ENCODE assay signal across 17 cellular contexts in the genomic region with DNA sequence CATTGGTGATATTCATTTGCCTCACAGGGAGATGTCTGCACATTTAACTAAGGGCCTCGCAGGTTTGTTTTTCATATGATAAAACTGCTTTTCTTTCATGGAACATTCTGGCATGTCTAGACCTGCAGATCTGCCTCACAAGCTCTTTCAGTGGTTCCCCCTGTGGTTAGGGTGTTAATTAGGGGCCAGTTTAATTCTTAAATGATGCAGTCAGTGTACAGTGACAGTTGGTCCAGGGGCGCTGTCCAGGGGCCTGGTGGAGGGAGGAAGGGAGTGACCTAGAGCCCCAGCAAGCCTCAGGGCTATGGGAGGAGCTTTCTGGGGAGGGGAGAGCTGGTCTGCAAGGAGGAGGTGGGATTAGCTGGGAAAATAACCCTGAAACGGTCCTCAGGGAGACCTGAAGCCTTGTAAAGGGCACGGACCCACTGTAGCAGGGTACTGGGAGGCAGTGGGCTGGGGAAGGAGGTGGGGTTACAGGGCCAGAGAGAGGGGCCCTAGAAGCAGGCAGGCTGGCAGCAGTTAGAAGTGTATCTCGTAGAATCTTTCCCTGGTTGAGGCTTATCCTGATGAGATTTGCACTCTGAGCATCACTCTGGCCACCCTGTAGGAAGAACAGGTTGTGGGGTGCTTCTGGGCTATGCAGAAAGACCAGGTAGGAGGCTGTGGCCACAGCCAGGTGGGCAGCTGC. TPM values are rescaled to one million over a fixed set of nuclear protein-coding genes. Genes with fewer than 3 reads are reported as not detected.
DNase-seq lines count a peak whose midpoint lies in the region; ATAC-seq and TF ChIP-seq lines count a peak whose summit lies in the region.
"Had no signal": no experiment of that assay in that cellular context is flagged by ENCODE, and none has a peak within 500 bp of the region (broad histone marks: within the 10 kb centered on the region; RNA-seq: fewer than 3 reads in every experiment).

No MANE protein-coding gene starts in this region.

- DNase-seq in GM23338 (ENCODE audit: low spot score) (no peak), NCI-H69 (lab: John Stamatoyannopoulos, UW) (peak; percentile 97), epithelial cell of prostate (ENCODE audit: low read depth, low spot score) (no peak), prostate gland (ENCODE audit: low spot score) (no peak), anterior cingulate cortex (lab: John Stamatoyannopoulos, UW) (no peak)
- DNase-seq in activated CD4-positive, alpha-beta T cell treated with anti-CD3 and anti-CD28 coated beads, Interleukin-2, amount 50 U/mL, for 1 hour = no peak
- DNase-seq: activated CD4-positive, alpha-beta memory T cell treated with anti-CD3 and anti-CD28 coated beads, Interleukin-2, amount 10 ng/mL, durations not matched to agents 7 days and 5 days; aorta; left lung; MM.1S; naive thymus-derived CD4-positive, alpha-beta T cell; NCI-H2171 treated with DMSO at 0.1 percent for 48 hours; OCI-M1 had no signal

- peak overlapping the region; percentile 91 for H3K27ac Mint-ChIP-seq in GM23338
- H3K27ac Mint-ChIP-seq: activated CD4-positive, alpha-beta memory T cell treated with anti-CD3 and anti-CD28 coated beads, Interleukin-2, amount 10 ng/mL, durations not matched to agents 7 days and 5 days; activated T-helper 2 cell treated with anti-CD3 and anti-CD28 coated beads, Interferon-gamma antibody, Interleukin-2, Interleukin-4, amounts not matched to agents 10 μg/mL and 5 μg/mL and 100 μg/mL, durations not matched to agents 14 hours and 24 hours and 36 hours had no signal

- no peak for TF ChIP-seq POLR2A in prostate gland (IDR thresholded peaks at IDR 0.05)

- H3K4me3 Mint-ChIP-seq in GM23338 = no peak overlapping the region
- H3K4me3 Mint-ChIP-seq: activated CD4-positive, alpha-beta memory T cell treated with anti-CD3 and anti-CD28 coated beads, Interleukin-2, amount 10 ng/mL, durations not matched to agents 7 days and 5 days; naive thymus-derived CD4-positive, alpha-beta T cell had no signal

- H3K4me2 ChIP-seq in GM23338 = no peak overlapping the region
- H3K4me2 ChIP-seq: BLaER1 had no signal

- WGBS in prostate gland = 48% methylated on average over 5 of the region's 5 CpGs

- H4K20me1 ChIP-seq in GM23338 (replicated peaks; ENCODE audit: insufficient read depth) = peaks cover 8% of the 10 kb centered on the region
- H4K20me1 ChIP-seq: BLaER1 had no signal

- no peaks in the 10 kb centered on the region for H3K9me2 ChIP-seq in GM23338 (ENCODE audit: insufficient read depth)

- intact Hi-C loops in prostate gland (cut with DNase I) = no loop called here

- H3K27me3 Mint-ChIP-seq in GM23338 (ENCODE audit: insufficient read depth, low read depth, poor library complexity) = no peaks in the 10 kb centered on the region
- H3K27me3 Mint-ChIP-seq: activated CD4-positive, alpha-beta memory T cell treated with anti-CD3 and anti-CD28 coated beads, Interleukin-2, amount 10 ng/mL, durations not matched to agents 7 days and 5 days had no signal

- no peak overlapping the region for H3K4me3 ChIP-seq in GM23338
- no peak overlapping the region for H3K4me3 ChIP-seq in prostate gland
- H3K4me3 ChIP-seq: BLaER1, left lung, SK-N-MC had no signal

- no peaks in the 10 kb centered on the region for H3K9me3 ChIP-seq in prostate gland
- H3K9me3 ChIP-seq: BLaER1, left lung had no signal

- H3K27me3 ChIP-seq in GM23338 (ENCODE audit: insufficient read depth) (no peaks in the 10 kb centered on the region), prostate gland (replicated peaks; ENCODE audit: insufficient read depth) (no peaks in the 10 kb centered on the region)
- H3K27me3 ChIP-seq: BLaER1, left lung had no signal

- H3K4me1 Mint-ChIP-seq in GM23338 = no peaks in the 10 kb centered on the region; the same call in 2 of the 3 replicates
- H3K4me1 Mint-ChIP-seq: activated CD4-positive, alpha-beta memory T cell treated with anti-CD3 and anti-CD28 coated beads, Interleukin-2, amount 10 ng/mL, durations not matched to agents 7 days and 5 days; naive thymus-derived CD4-positive, alpha-beta T cell had no signal

- ATAC-seq in GM23338 (no peak), GM21515 (IDR thresholded peaks at IDR 0.05; ENCODE audit: unreplicated experiment) (no peak)
- ATAC-seq: left lung; naive thymus-derived CD4-positive, alpha-beta T cell had no signal

- H3F3A ChIP-seq in GM23338 (replicated peaks; ENCODE audit: low read depth) = no peaks in the 10 kb centered on the region

- peaks cover 72% of the 10 kb centered on the region for H3K36me3 Mint-ChIP-seq in GM23338 (ENCODE audit: low read depth)
- H3K36me3 Mint-ChIP-seq: naive thymus-derived CD4-positive, alpha-beta T cell had no signal

- H3K79me2 ChIP-seq in GM23338 (replicated peaks; ENCODE audit: insufficient read depth) = no peaks in the 10 kb centered on the region

- H3K9me3 Mint-ChIP-seq in GM23338 = no peaks in the 10 kb centered on the region
- H3K9me3 Mint-ChIP-seq: activated CD4-positive, alpha-beta memory T cell treated with anti-CD3 and anti-CD28 coated beads, Interleukin-2, amount 10 ng/mL, durations not matched to agents 7 days and 5 days; activated T-helper 2 cell treated with anti-CD3 and anti-CD28 coated beads, Interferon-gamma antibody, Interleukin-2, Interleukin-4, amounts not matched to agents 10 μg/mL and 5 μg/mL and 100 μg/mL, durations not matched to agents 14 hours and 24 hours and 36 hours; naive thymus-derived CD4-positive, alpha-beta T cell had no signal

- no peak for TF ChIP-seq CTCF in GM23338 (conservative IDR thresholded peaks at IDR 0.05; ENCODE audit: low read depth in 2 of 2)
- no peak for TF ChIP-seq CTCF in prostate gland (IDR thresholded peaks at IDR 0.05)

- H3K4me1 ChIP-seq in GM23338 (ENCODE audit: insufficient read depth) (no peaks in the 10 kb centered on the region), prostate gland (replicated peaks) (no peaks in the 10 kb centered on the region)
- H3K4me1 ChIP-seq: left lung had no signal

- H3K36me3 ChIP-seq in GM23338 (ENCODE audit: insufficient read depth) = peaks cover 16% of the 10 kb centered on the region
- H3K36me3 ChIP-seq in prostate gland = no peaks in the 10 kb centered on the region
- H3K36me3 ChIP-seq: left lung had no signal

- peak overlapping the region; percentile 32; the same call in 1 of the 2 replicates for H3K27ac ChIP-seq in GM23338 (ENCODE audit: low read depth)
- H3K27ac ChIP-seq in epithelial cell of prostate = peak overlapping the region; percentile 39
- H3K27ac ChIP-seq in prostate gland = peak overlapping the region; percentile 37 to 43
- H3K27ac ChIP-seq: BLaER1, left lung, SK-N-MC had no signal

- no peak overlapping the region for H2AFZ ChIP-seq in GM23338

TF ChIP-seq in GM23338, 12 proteins besides CTCF, POLR2A, EP300 and RAD21 (continues in another document):
- TF ChIP-seq POLR2AphosphoS5 (IDR thresholded peaks at IDR 0.05; ENCODE audit: low read depth) = no peak
- TF ChIP-seq ZNF331 (CRISPR knock-in tag; IDR thresholded peaks at IDR 0.05; ENCODE audit: low read depth) = no peak
- TF ChIP-seq, protein P1, sequence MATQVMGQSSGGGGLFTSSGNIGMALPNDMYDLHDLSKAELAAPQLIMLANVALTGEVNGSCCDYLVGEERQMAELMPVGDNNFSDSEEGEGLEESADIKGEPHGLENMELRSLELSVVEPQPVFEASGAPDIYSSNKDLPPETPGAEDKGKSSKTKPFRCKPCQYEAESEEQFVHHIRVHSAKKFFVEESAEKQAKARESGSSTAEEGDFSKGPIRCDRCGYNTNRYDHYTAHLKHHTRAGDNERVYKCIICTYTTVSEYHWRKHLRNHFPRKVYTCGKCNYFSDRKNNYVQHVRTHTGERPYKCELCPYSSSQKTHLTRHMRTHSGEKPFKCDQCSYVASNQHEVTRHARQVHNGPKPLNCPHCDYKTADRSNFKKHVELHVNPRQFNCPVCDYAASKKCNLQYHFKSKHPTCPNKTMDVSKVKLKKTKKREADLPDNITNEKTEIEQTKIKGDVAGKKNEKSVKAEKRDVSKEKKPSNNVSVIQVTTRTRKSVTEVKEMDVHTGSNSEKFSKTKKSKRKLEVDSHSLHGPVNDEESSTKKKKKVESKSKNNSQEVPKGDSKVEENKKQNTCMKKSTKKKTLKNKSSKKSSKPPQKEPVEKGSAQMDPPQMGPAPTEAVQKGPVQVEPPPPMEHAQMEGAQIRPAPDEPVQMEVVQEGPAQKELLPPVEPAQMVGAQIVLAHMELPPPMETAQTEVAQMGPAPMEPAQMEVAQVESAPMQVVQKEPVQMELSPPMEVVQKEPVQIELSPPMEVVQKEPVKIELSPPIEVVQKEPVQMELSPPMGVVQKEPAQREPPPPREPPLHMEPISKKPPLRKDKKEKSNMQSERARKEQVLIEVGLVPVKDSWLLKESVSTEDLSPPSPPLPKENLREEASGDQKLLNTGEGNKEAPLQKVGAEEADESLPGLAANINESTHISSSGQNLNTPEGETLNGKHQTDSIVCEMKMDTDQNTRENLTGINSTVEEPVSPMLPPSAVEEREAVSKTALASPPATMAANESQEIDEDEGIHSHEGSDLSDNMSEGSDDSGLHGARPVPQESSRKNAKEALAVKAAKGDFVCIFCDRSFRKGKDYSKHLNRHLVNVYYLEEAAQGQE (IDR thresholded peaks at IDR 0.05; ENCODE audit: unreplicated experiment) = no peak
- no peak for TF ChIP-seq JUNB (IDR thresholded peaks at IDR 0.05; ENCODE audit: unreplicated experiment)

RNA-seq across cellular contexts. Expression of a gene that starts 29.4 kb away (rescaled TPM):
- 134 and 137 TPM in 2 replicates for total RNA-seq in GM23338 (2014; rRNA removed; shearing (Covaris generic))
- 88.4 and 90.1 TPM in 2 replicates for polyA plus RNA-seq in GM23338 (2016; fragmentation: Nextera tagmentation; extraction: Ambion mirVana)
- 100 to 1,000 TPM; 125 to 144 TPM for total RNA-seq in prostate gland
- total RNA-seq: activated CD4-positive, alpha-beta memory T cell treated with anti-CD3 and anti-CD28 coated beads, Interleukin-2, amount 10 ng/mL, durations not matched to agents 7 days and 5 days; activated T-helper 2 cell treated with anti-CD3 and anti-CD28 coated beads, Interferon-gamma antibody, Interleukin-2, Interleukin-4, amounts not matched to agents 10 μg/mL and 5 μg/mL and 100 μg/mL, durations not matched to agents 14 hours and 24 hours and 36 hours had no signal
- polyA plus RNA-seq: naive thymus-derived CD4-positive, alpha-beta T cell had no signal
